Comparison of ENCODE assay signal across 16 cellular contexts in the genomic region with DNA sequence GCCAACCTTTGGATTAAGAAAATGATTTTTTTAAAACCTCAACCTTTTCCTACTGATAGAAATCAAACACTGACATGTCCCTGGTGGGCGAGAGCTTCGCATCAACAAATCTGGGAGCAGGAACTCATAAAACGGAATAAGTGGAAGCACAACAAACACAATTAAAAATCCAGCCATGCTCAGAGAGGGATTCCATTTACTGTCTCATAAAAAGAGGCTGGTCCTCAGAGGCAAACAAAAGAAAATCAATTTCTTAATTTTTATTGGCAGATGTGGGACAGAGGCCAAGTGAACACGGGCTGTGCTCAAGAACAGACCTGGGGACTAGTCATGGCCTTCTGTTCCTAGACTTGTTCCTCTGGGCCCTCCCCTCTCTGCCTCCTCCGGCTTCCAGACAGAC.
DNase-seq lines count a peak whose midpoint lies in the region; ATAC-seq and TF ChIP-seq lines count a peak whose summit lies in the region.
"Had no signal": no experiment of that assay in that cellular context is flagged by ENCODE, and none has a peak within 500 bp of the region (broad histone marks: within the 10 kb centered on the region; RNA-seq: fewer than 3 reads in every experiment).

No MANE protein-coding gene starts in this region.

- TF ChIP-seq CTCF in C4-2B (conservative IDR thresholded peaks at IDR 0.05) = no peak
- no peak for TF ChIP-seq CTCF in prostate gland (IDR thresholded peaks at IDR 0.05)
- TF ChIP-seq CTCF in WTC11 (IDR thresholded peaks at IDR 0.05) = no peak

- no peak for TF ChIP-seq POLR2A in prostate gland (IDR thresholded peaks at IDR 0.05)

- H3K9me3 Mint-ChIP-seq in WTC11 = 0 out of 2 replicates have a peak, but pooled peaks cover 3% of the 10 kb centered on the region
- H3K9me3 Mint-ChIP-seq: GM23338, IgD-negative memory B cell had no signal

- no peaks in the 10 kb centered on the region for H3K27me3 Mint-ChIP-seq in WTC11 (ENCODE audit: low read depth)

- no peaks in the 10 kb centered on the region for H3K9me3 ChIP-seq in prostate gland
- H3K9me3 ChIP-seq: BE2C, Caco-2 had no signal

- H3K4me1 ChIP-seq in prostate gland (replicated peaks) = peaks cover 7% of the 10 kb centered on the region
- H3K4me1 ChIP-seq: BE2C, Caco-2 had no signal

- H3K4me3 ChIP-seq in prostate gland = no peak overlapping the region
- H3K4me3 ChIP-seq: GM23338 had no signal

- H3K27ac Mint-ChIP-seq in WTC11 = no peak overlapping the region
- H3K27ac Mint-ChIP-seq: CD4-positive, alpha-beta T cell; GM23338; HFFc6; IgD-negative memory B cell had no signal

- WGBS in prostate gland = 22% methylated on average over 5 of the region's 5 CpGs

- ATAC-seq in WTC11 = no peak
- no peak for ATAC-seq in HG02885 (IDR thresholded peaks at IDR 0.05; ENCODE audit: poor library complexity, unreplicated experiment)
- ATAC-seq: GM23338, HepG2 had no signal

- peak overlapping the region; percentile 82 for H3K27ac ChIP-seq in C4-2B
- no peak overlapping the region for H3K27ac ChIP-seq in prostate gland

- no peak overlapping the region for H3K4me3 Mint-ChIP-seq in WTC11
- H3K4me3 Mint-ChIP-seq: CD4-positive, alpha-beta T cell; GM23338; HFFc6; IgD-negative memory B cell had no signal

- no peaks in the 10 kb centered on the region for H3K36me3 Mint-ChIP-seq in WTC11
- H3K36me3 Mint-ChIP-seq: IgD-negative memory B cell had no signal

- POLR2A ChIA-PET in WTC11 (lab: Charles Lee) = no interaction called here

- peaks cover 24% of the 10 kb centered on the region for H3K4me1 Mint-ChIP-seq in WTC11
- H3K4me1 Mint-ChIP-seq: IgD-negative memory B cell had no signal

- DNase-seq in DMS79 treated with DMSO at 0.1 percent for 48 hours (lab: John Stamatoyannopoulos, UW) = peak; percentile 73
- peak; percentile 53 for DNase-seq in NCI-H1092 treated with DMSO at 0.1 percent for 48 hours (lab: John Stamatoyannopoulos, UW)
- peak; percentile 45 for DNase-seq in prostate gland (ENCODE audit: low spot score)
- no peak for DNase-seq in WTC11 (ENCODE audit: low spot score)
- DNase-seq: BE2C; C1 segment of cervical spinal cord; Caco-2; CD4-positive, alpha-beta T cell; GF-D8; HCEC 1CT; HFFc6 had no signal

- no peaks in the 10 kb centered on the region for H3K36me3 ChIP-seq in prostate gland
- H3K36me3 ChIP-seq: BE2C had no signal

- intact Hi-C loops in prostate gland (cut with DNase I) = no loop called here

- CTCF ChIA-PET in WTC11 (lab: Charles Lee) = no interaction called here

- peaks cover 3% of the 10 kb centered on the region for H3K27me3 ChIP-seq in prostate gland (replicated peaks; ENCODE audit: insufficient read depth)
- H3K27me3 ChIP-seq: BE2C had no signal

TF ChIP-seq in WTC11, 78 proteins besides CTCF, POLR2A, EP300 and RAD21 (continues in another document):
- TF ChIP-seq, protein P1, sequence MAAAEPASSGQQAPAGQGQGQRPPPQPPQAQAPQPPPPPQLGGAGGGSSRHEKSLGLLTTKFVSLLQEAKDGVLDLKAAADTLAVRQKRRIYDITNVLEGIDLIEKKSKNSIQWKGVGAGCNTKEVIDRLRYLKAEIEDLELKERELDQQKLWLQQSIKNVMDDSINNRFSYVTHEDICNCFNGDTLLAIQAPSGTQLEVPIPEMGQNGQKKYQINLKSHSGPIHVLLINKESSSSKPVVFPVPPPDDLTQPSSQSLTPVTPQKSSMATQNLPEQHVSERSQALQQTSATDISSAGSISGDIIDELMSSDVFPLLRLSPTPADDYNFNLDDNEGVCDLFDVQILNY (CRISPR knock-in tag; IDR thresholded peaks at IDR 0.05) = no peak
- TF ChIP-seq MYBL2 (CRISPR knock-in tag; IDR thresholded peaks at IDR 0.05) (no peak), PRRX2 (CRISPR knock-in tag; IDR thresholded peaks at IDR 0.05) (no peak), ESRRA (CRISPR knock-in tag; IDR thresholded peaks at IDR 0.05; ENCODE audit: borderline replicate concordance) (no peak), OVOL2 (CRISPR knock-in tag; IDR thresholded peaks at IDR 0.05; ENCODE audit: borderline replicate concordance) (no peak), NR1H2 (CRISPR knock-in tag; IDR thresholded peaks at IDR 0.05) (no peak), ZNF263 (CRISPR knock-in tag; IDR thresholded peaks at IDR 0.05; ENCODE audit: low read depth) (no peak), ATF1 (CRISPR knock-in tag; IDR thresholded peaks at IDR 0.05) (no peak), CREM (CRISPR knock-in tag; IDR thresholded peaks at IDR 0.05) (no peak), TEAD1 (CRISPR knock-in tag; IDR thresholded peaks at IDR 0.05) (no peak), JAZF1 (CRISPR knock-in tag; IDR thresholded peaks at IDR 0.05) (no peak)
- TF ChIP-seq, protein P2, sequence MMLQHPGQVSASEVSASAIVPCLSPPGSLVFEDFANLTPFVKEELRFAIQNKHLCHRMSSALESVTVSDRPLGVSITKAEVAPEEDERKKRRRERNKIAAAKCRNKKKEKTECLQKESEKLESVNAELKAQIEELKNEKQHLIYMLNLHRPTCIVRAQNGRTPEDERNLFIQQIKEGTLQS (CRISPR knock-in tag; conservative IDR thresholded peaks at IDR 0.05) = no peak
- TF ChIP-seq, protein P3, sequence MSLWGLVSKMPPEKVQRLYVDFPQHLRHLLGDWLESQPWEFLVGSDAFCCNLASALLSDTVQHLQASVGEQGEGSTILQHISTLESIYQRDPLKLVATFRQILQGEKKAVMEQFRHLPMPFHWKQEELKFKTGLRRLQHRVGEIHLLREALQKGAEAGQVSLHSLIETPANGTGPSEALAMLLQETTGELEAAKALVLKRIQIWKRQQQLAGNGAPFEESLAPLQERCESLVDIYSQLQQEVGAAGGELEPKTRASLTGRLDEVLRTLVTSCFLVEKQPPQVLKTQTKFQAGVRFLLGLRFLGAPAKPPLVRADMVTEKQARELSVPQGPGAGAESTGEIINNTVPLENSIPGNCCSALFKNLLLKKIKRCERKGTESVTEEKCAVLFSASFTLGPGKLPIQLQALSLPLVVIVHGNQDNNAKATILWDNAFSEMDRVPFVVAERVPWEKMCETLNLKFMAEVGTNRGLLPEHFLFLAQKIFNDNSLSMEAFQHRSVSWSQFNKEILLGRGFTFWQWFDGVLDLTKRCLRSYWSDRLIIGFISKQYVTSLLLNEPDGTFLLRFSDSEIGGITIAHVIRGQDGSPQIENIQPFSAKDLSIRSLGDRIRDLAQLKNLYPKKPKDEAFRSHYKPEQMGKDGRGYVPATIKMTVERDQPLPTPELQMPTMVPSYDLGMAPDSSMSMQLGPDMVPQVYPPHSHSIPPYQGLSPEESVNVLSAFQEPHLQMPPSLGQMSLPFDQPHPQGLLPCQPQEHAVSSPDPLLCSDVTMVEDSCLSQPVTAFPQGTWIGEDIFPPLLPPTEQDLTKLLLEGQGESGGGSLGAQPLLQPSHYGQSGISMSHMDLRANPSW (CRISPR knock-in tag; conservative IDR thresholded peaks at IDR 0.05; ENCODE audit: low read depth) = no peak
- TF ChIP-seq, protein P4, sequence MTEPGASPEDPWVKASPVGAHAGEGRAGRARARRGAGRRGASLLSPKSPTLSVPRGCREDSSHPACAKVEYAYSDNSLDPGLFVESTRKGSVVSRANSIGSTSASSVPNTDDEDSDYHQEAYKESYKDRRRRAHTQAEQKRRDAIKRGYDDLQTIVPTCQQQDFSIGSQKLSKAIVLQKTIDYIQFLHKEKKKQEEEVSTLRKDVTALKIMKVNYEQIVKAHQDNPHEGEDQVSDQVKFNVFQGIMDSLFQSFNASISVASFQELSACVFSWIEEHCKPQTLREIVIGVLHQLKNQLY (CRISPR knock-in tag; IDR thresholded peaks at IDR 0.05) = no peak
- TF ChIP-seq, protein P5, sequence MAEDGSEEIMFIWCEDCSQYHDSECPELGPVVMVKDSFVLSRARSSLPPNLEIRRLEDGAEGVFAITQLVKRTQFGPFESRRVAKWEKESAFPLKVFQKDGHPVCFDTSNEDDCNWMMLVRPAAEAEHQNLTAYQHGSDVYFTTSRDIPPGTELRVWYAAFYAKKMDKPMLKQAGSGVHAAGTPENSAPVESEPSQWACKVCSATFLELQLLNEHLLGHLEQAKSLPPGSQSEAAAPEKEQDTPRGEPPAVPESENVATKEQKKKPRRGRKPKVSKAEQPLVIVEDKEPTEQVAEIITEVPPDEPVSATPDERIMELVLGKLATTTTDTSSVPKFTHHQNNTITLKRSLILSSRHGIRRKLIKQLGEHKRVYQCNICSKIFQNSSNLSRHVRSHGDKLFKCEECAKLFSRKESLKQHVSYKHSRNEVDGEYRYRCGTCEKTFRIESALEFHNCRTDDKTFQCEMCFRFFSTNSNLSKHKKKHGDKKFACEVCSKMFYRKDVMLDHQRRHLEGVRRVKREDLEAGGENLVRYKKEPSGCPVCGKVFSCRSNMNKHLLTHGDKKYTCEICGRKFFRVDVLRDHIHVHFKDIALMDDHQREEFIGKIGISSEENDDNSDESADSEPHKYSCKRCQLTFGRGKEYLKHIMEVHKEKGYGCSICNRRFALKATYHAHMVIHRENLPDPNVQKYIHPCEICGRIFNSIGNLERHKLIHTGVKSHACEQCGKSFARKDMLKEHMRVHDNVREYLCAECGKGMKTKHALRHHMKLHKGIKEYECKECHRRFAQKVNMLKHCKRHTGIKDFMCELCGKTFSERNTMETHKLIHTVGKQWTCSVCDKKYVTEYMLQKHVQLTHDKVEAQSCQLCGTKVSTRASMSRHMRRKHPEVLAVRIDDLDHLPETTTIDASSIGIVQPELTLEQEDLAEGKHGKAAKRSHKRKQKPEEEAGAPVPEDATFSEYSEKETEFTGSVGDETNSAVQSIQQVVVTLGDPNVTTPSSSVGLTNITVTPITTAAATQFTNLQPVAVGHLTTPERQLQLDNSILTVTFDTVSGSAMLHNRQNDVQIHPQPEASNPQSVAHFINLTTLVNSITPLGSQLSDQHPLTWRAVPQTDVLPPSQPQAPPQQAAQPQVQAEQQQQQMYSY (CRISPR knock-in tag; IDR thresholded peaks at IDR 0.05) = no peak
